Comparison of ENCODE assay signal across 11 cellular contexts in the genomic region with DNA sequence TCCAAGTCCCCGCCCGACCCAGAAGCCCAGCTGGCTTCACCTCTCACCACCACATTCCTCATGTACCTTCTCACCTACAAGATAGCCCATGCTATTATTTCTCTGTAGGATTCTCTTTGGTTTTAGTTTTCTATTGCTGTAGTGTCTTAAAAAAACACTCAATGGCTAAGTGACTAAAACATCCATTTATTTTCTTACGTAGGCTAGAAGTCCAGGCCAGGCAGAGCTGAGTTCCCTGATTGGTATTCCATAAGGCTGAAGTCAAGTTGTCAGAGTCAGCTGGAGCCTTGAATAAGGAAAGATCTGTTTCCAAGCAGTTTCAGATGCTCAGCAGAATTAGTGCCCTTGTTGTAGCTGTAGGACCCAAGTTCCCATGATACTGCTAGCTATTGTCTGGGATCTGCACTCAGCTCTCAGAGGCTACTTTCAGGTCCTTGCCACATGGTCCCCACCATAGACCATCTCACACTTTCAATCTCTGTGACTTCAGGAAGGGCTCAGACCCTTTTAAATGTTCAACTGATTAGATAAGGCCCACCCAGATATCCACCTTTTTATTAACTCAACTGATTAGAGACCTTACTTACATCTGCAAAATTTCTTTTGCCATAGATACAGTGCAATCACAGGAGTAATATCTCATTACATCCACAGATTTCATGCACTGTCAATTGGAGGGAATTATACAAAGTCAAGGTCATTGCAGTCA.
"Had no signal": no experiment of that assay in that cellular context is flagged by ENCODE, and none has a peak within 500 bp of the region (broad histone marks: within the 10 kb centered on the region; RNA-seq: fewer than 3 reads in every experiment).

No MANE protein-coding gene starts in this region.

- H3K27ac ChIP-seq: GM23248 had no signal

- H3K4me1 Mint-ChIP-seq: GM23338, H9 had no signal

- H3K4me2 ChIP-seq: GM23338 had no signal

- H3K4me1 ChIP-seq: HAP-1 had no signal

- ATAC-seq: GM23338, HCT116 had no signal

- FAIRE-seq: H1, H54 had no signal

- H3K27ac Mint-ChIP-seq: GM23338, H9, HFFc6 had no signal

- H3K9ac ChIP-seq: GM23248 had no signal

- H3K4me3 ChIP-seq: GM23248, GM23338, HAP-1 had no signal

- H3K9me3 ChIP-seq: HAP-1 had no signal

- H3K4me3 Mint-ChIP-seq: GM23338, H9, HFFc6 had no signal

- H2AFZ ChIP-seq: GM23248, GM23338 had no signal

- DNase-seq: GM23248, GOT3, H7, H9, HCEC 1CT, HFFc6 had no signal

- H3K36me3 ChIP-seq: HAP-1 had no signal
